ENCODE assay signal across 8 cellular contexts in the genomic region with DNA sequence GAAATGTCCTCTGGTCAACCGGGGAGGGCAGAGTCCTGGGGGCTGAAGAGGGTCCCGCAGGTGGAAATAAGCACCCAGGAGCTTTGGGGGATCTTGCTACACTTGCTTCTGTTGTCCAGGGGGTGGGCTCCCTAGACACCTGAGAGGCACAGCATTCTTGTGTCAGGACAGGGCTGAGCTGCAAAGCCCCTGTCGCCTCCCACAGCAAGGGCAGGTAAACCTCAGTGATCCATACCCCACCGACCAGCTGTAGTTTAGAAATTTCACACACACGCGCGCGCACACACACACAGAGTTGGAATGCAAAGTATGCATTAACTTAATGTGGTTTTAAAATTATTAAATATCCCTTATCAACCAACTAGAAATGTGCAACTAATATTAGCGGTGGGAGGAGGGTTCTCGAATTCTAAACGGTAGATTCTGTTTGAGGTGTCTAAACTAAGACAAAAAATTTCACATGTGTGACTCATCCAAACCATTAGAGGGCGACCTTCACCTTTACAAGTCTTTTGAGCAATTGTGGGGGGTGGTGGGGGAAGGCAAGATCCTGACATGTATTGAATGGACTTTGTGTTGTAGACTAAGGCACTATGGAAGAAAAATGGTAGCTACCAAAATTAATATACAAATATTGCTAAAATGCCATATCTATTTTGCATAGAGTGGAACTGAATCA. TPM values are rescaled to one million over a fixed set of nuclear protein-coding genes. Genes with fewer than 3 reads are reported as not detected.
DNase-seq lines count a peak whose midpoint lies in the region; ATAC-seq, FAIRE-seq and TF ChIP-seq lines count a peak whose summit lies in the region.

No MANE protein-coding gene starts in this region.

- H3K4me3 ChIP-seq in H1 (ENCODE audit: extremely low read depth in 1 of 4, insufficient read depth in 2 of 4, low read depth in 3 of 4, low read length in 4 of 4) (peak overlapping the region in 2 of 4 experiments; percentile 32 to 49; a peak in 4 of 8 replicates), pancreas (no peak overlapping the region), gastroesophageal sphincter (no peak overlapping the region)

- H3K27ac ChIP-seq in H1 (ENCODE audit: low read depth, low read length) (no peak overlapping the region), pancreas (no peak overlapping the region), gastroesophageal sphincter (no peak overlapping the region)

- H3K9me3 ChIP-seq in H1 (ENCODE audit: insufficient read depth in 2 of 2, low read depth in 1 of 2, low read length in 1 of 2): no peaks in the 10 kb centered on the region
- no peaks in the 10 kb centered on the region for H3K9me3 ChIP-seq in pancreas
- H3K9me3 ChIP-seq in gastroesophageal sphincter: no peaks in the 10 kb centered on the region

- 60% methylated on average over 12 of the region's 12 CpGs; no CpG with 5 or more reads in 1 of the 2 experiments for WGBS in H1 (ENCODE audit: extremely low coverage in 1 of 2, insufficient coverage in 1 of 2, insufficient read length in 1 of 2, insufficient replicate concordance in 2 of 2, low coverage in 1 of 2, low lambda C conversion rate in 2 of 2, missing lambda C conversion rate in 1 of 2), 2 experiments
- 37 to 42% methylated on average over 12 of the region's 12 CpGs for WGBS in pancreas, 2 donors
- WGBS in gastroesophageal sphincter (ENCODE audit: low coverage in 1 of 2), 2 donors: 47 to 49% methylated on average over 8 of the region's 12 CpGs

- H3K56ac ChIP-seq in H1 (replicated peaks; ENCODE audit: insufficient read length, low read depth, low read length): no peak overlapping the region

- POLR2A ChIA-PET in H1 (lab: Charles Lee; ENCODE audit: partially characterized antibody): interaction anchor here (1.1 to 1.3 kb wide), 2 partner anchors 11 to 42 kb away, joined by 3 read pairs; no protein-coding TSS in a partner anchor

- H3K23me2 ChIP-seq in H1 (ENCODE audit: low read depth, low read length): no peaks in the 10 kb centered on the region

- H2AK5ac ChIP-seq in H1 (ENCODE audit: low read depth, low read length): no peak overlapping the region

- peak; percentile 0 for DNase-seq in COR-L47 (lab: John Stamatoyannopoulos, UW)
- peak; percentile 38 for DNase-seq in NCI-H82 treated with DMSO at 0.1 percent for 48 hours (lab: John Stamatoyannopoulos, UW; ENCODE audit: unreplicated experiment)
- no peak for DNase-seq in H1 (ENCODE audit: low read depth in 1 of 2, low spot score in 2 of 2)
- DNase-seq in pancreas: no peak
- no peak for DNase-seq in dedifferentiated amniotic fluid mesenchymal stem cell (ENCODE audit: extremely low spot score)

- no peak overlapping the region for H3K18ac ChIP-seq in H1 (ENCODE audit: extremely low read depth, low read length)

- intact Hi-C loops in pancreas (cut with DNase I): loop anchor here in 1 of 3 donors (5.0 kb wide), 1 partner anchor 134 kb away; no protein-coding TSS in a partner anchor

- peak overlapping the region in 1 of 2 experiments; percentile 66; a peak in 3 of 4 replicates for H3K4me2 ChIP-seq in H1 (ENCODE audit: insufficient read depth in 1 of 2, low read depth in 2 of 2, low read length in 2 of 2)

- no peaks in the 10 kb centered on the region for H3K36me3 ChIP-seq in H1 (ENCODE audit: control insufficient read depth in 2 of 4, insufficient read depth in 4 of 4, low read length in 3 of 4)
- H3K36me3 ChIP-seq in pancreas: no peaks in the 10 kb centered on the region
- no peaks in the 10 kb centered on the region for H3K36me3 ChIP-seq in gastroesophageal sphincter

- H3K79me1 ChIP-seq in H1 (ENCODE audit: low read depth, low read length): no peaks in the 10 kb centered on the region

- H3K14ac ChIP-seq in H1 (ENCODE audit: insufficient read length): no peak overlapping the region

- H2BK12ac ChIP-seq in H1 (ENCODE audit: low read depth, low read length): no peak overlapping the region

- TF ChIP-seq CTCF in H1 (IDR thresholded peaks at IDR 0.05; ENCODE audit: control extremely low read depth in 1 of 3, insufficient read depth in 1 of 3, low read depth in 1 of 3, low read length in 3 of 3) (peak in 2 of 3 experiments; percentile 48 to 62; a peak in 3 of 4 replicates), pancreas (IDR thresholded peaks at IDR 0.05) (no peak), gastroesophageal sphincter (IDR thresholded peaks at IDR 0.05) (no peak)

- TF ChIP-seq POLR2A in H1 (IDR thresholded peaks at IDR 0.05; ENCODE audit: control extremely low read depth in 1 of 2, low read depth in 2 of 2, low read length in 2 of 2): no peak
- TF ChIP-seq POLR2A in gastroesophageal sphincter (IDR thresholded peaks at IDR 0.05): no peak

- H3K4me1 ChIP-seq in H1 (replicated peaks in 1 of 4; ENCODE audit: control insufficient read depth in 3 of 4, insufficient read depth in 4 of 4, low read length in 3 of 4) (peaks cover 0 to 2% (median under 1%) of the 10 kb centered on the region in 4 experiments; a peak in 3 of 7 replicates), pancreas (peaks cover 0 to 12% (median 0%) of the 10 kb centered on the region in 3 donors), gastroesophageal sphincter (peaks cover 0 to 4% (median 0%) of the 10 kb centered on the region in 3 donors)

- no peak overlapping the region for H2BK20ac ChIP-seq in H1 (ENCODE audit: low read length)

- H2BK120ac ChIP-seq in H1 (replicated peaks; ENCODE audit: low read depth, low read length): no peak overlapping the region

- H4K5ac ChIP-seq in H1 (ENCODE audit: insufficient read length, low read depth, low read length): no peak overlapping the region

- H3K9ac ChIP-seq in H1 (replicated peaks in 1 of 4; ENCODE audit: extremely low read depth in 1 of 4, low read depth in 3 of 4, low read length in 3 of 4): no peak overlapping the region

- H3K4ac ChIP-seq in H1 (replicated peaks; ENCODE audit: insufficient read length, low read depth, low read length): no peak overlapping the region

- no peak overlapping the region for H3K23ac ChIP-seq in H1 (ENCODE audit: insufficient read length)

- H4K8ac ChIP-seq in H1 (ENCODE audit: extremely low read depth, insufficient read depth, low read length): 0 out of 2 replicates have a peak overlapping the region, but pooled peaks have one; percentile 58

- no peak overlapping the region for H2AFZ ChIP-seq in H1 (ENCODE audit: low read length)

- TF ChIP-seq RAD21 in H1 (IDR thresholded peaks at IDR 0.05 in 1 of 2, conservative IDR thresholded peaks at IDR 0.05 in 1 of 2; ENCODE audit: low read depth in 2 of 2, low read length in 2 of 2): peak; percentile 66 to 77

- H4K91ac ChIP-seq in H1 (replicated peaks; ENCODE audit: insufficient read length, low read length): no peak overlapping the region

- H3K79me2 ChIP-seq in H1 (ENCODE audit: control insufficient read depth in 1 of 2, insufficient read depth in 2 of 2, low read length in 2 of 2): no peaks in the 10 kb centered on the region

- no peak for TF ChIP-seq EP300 in H1 (IDR thresholded peaks at IDR 0.05; ENCODE audit: borderline replicate concordance in 1 of 2, low read depth in 2 of 2, low read length in 2 of 2)
- no peak for TF ChIP-seq EP300 in gastroesophageal sphincter (IDR thresholded peaks at IDR 0.05)

- FAIRE-seq in H1 (lab: Jason Lieb, UNC): peak; percentile 39
- no peak for FAIRE-seq in pancreas (lab: Jason Lieb, UNC)

- no peak overlapping the region for H2BK15ac ChIP-seq in H1 (ENCODE audit: low read length)

- H3K27me3 ChIP-seq in H1 (replicated peaks in 1 of 4; ENCODE audit: control insufficient read depth in 3 of 4, extremely low read depth in 1 of 4, insufficient read depth in 3 of 4, low read length in 3 of 4): peaks cover 0 to 8% (median 0%) of the 10 kb centered on the region in 4 experiments; a peak in 2 of 7 replicates
- H3K27me3 ChIP-seq in pancreas: no peaks in the 10 kb centered on the region
- H3K27me3 ChIP-seq in gastroesophageal sphincter: peaks cover 38% of the 10 kb centered on the region

- CTCF ChIA-PET in H1 (lab: Charles Lee; ENCODE audit: partially characterized antibody): interaction anchor here (0.6 to 10.3 kb wide), 81 partner anchors 9 to 1360 kb away, joined by 3 to 183 read pairs (median 5); partner anchors contain the start of genes OTUD1 and PTF1A

- no peak overlapping the region for H2BK5ac ChIP-seq in H1 (ENCODE audit: low read depth, low read length)

- ATAC-seq in GM18511 (IDR thresholded peaks at IDR 0.05; ENCODE audit: unreplicated experiment) (peak; percentile 77), HG03064 (IDR thresholded peaks at IDR 0.05; ENCODE audit: low read depth, unreplicated experiment) (peak; percentile 64), pancreas (peak; percentile 73 to 84 (median 80)), gastroesophageal sphincter (no peak)

- H4K20me1 ChIP-seq in H1 (replicated peaks in 1 of 2; ENCODE audit: control insufficient read depth in 1 of 2, insufficient read depth in 2 of 2, low read length in 2 of 2): peaks cover 0 to 2% of the 10 kb centered on the region in 2 experiments

TF ChIP-seq in H1, 55 proteins besides CTCF, POLR2A, EP300 and RAD21:
- TF ChIP-seq CREB1 (IDR thresholded peaks at IDR 0.05) (0 out of 2 replicates have a peak, but pooled peaks have one; percentile 20), SUZ12 (IDR thresholded peaks at IDR 0.05; ENCODE audit: low read length) (no peak), JUN (IDR thresholded peaks at IDR 0.05; ENCODE audit: low read depth, low read length) (no peak), ATF3 (IDR thresholded peaks at IDR 0.05; ENCODE audit: insufficient read depth, low read depth, low read length) (no peak)
TF ChIP-seq in H1: peak in this region for 1.

RNA-seq across cellular contexts. Expression of gene PTF1A, which starts 34.3 kb away (rescaled TPM):
- total RNA-seq in H1 (2021; fragmentation: NEBNext Ultra II Directional; extraction: Animal tissue kit (Norgen Biotek cat#: 25700)): not detected in 2 replicates
- polyA plus RNA-seq in H1 (2011; rRNA removed) (not detected in 2 replicates), pancreas (10 to 100 TPM; 16.8 to 20.5 TPM)
- polyA plus RNA-seq in H1 (2011; cell fraction: cytosol; rRNA removed): not detected
- not detected for polyA plus RNA-seq in H1 (2011; cell fraction: nucleus; rRNA removed)
- polyA plus RNA-seq in H1 (2012, experiment 1 of 2): not detected in 4 replicates
- not detected for polyA plus RNA-seq in H1 (2012, experiment 2 of 2)
- not detected for polyA plus RNA-seq in H1 (2013, experiment 1 of 2)
- not detected for polyA plus RNA-seq in H1 (2013, experiment 2 of 2)
- not detected in 2 replicates for polyA minus RNA-seq in H1 (2011; rRNA and poly(A)+ RNA removed)
- polyA minus RNA-seq in H1 (2011; cell fraction: cytosol; rRNA and poly(A)+ RNA removed): not detected
- polyA minus RNA-seq in H1 (2011; cell fraction: nucleus; rRNA and poly(A)+ RNA removed): not detected
- total RNA-seq in pancreas (10 to 100 TPM; 29.4 to 70.8 (median 52.0) TPM), gastroesophageal sphincter (not detected)

Comparison
In these comparisons a context has a peak if more than half of its experiments do, and no peak if none do; other contexts are left out.
1. DNase-seq: peak in COR-L47 (single experiment) and NCI-H82 treated with DMSO at 0.1 percent for 48 hours (single experiment); none in H1 (0 of 2), pancreas (0 of 6) and dedifferentiated amniotic fluid mesenchymal stem cell (single experiment).
2. CTCF ChIP-seq: peak in H1 (2 of 3); none in pancreas (0 of 4) and gastroesophageal sphincter (0 of 4).
3. RNA of gene PTF1A, which starts 34.3 kb away (total RNA-seq): 29.4 to 70.8 TPM in pancreas; not detected in H1 and not detected in gastroesophageal sphincter; every median in the first group is over 10 times any median in the second.